In genomic region chr22:41009222-41009948, GRCh38 we compare ENCODE assay signal across 14 cellular contexts. TPM values are rescaled to one million over a fixed set of nuclear protein-coding genes. Genes with fewer than 3 reads are reported as not detected.
DNase-seq lines count a peak whose midpoint lies in the region; ATAC-seq and TF ChIP-seq lines count a peak whose summit lies in the region.
"Had no signal": no experiment of that assay in that cellular context is flagged by ENCODE, and none has a peak within 500 bp of the region (broad histone marks: within the 10 kb centered on the region; RNA-seq: fewer than 3 reads in every experiment).

No MANE protein-coding gene starts in this region.

- in situ Hi-C loops in astrocyte of the cerebellum (cut with HindIII; ENCODE audit: low sequenced_read_pairs), result no loop called here

- H3K4me3 ChIP-seq in astrocyte of the cerebellum (ENCODE audit: low read depth, low read length), result no peak overlapping the region
- H3K4me3 ChIP-seq: gastrocnemius medialis, ovary, stomach had no signal

- ATAC-seq in HG03460 (IDR thresholded peaks at IDR 0.05; ENCODE audit: unreplicated experiment) (no peak), HG02588 (IDR thresholded peaks at IDR 0.05; ENCODE audit: unreplicated experiment) (no peak)
- ATAC-seq: gastrocnemius medialis had no signal

- TF ChIP-seq CTCF in astrocyte of the cerebellum (IDR thresholded peaks at IDR 0.05; ENCODE audit: low read depth, low read length, missing control alignments), result no peak

- DNase-seq in EH (ENCODE audit: low read depth) (peak; percentile 53), M059J (ENCODE audit: low read depth) (peak; percentile 76), astrocyte of the cerebellum (ENCODE audit: low read depth) (peak; percentile 74), myocyte (ENCODE audit: low read depth) (peak; percentile 19), T-helper 9 cell (no peak)
- no peak for DNase-seq in stimulated activated CD4-positive, alpha-beta T cell treated with anti-CD3 and anti-CD28 coated beads, Interleukin-1b, Interleukin-23, amount 100 ng/mL, for 48 hours
- DNase-seq: activated T-cell treated with anti-CD3 and anti-CD28 coated beads, Interleukin-2, amount 50 U/mL, for 24 hours; Calu3; gastrocnemius medialis; MM.1S; ovary; stomach had no signal

RNA-seq across cellular contexts. Expression of gene RBX1, which starts 58.2 kb away (rescaled TPM):
- total RNA-seq in M059J (2014; rRNA removed; shearing (Covaris generic)), result 67.1 and 68.5 TPM in 2 replicates
- 66.6 and 83.9 TPM in 2 replicates for total RNA-seq in myocyte
- 95.1 TPM for polyA plus RNA-seq in myocyte (2012)

Comparison
In these comparisons a context has a peak if more than half of its experiments do, and no peak if none do; other contexts are left out.
1. DNase-seq: peak in EH (single experiment), M059J (single experiment), astrocyte of the cerebellum (single experiment) and myocyte (single experiment); none in T-helper 9 cell (single experiment) and stimulated activated CD4-positive, alpha-beta T cell treated with anti-CD3 and anti-CD28 coated beads, Interleukin-1b, Interleukin-23, amount 100 ng/mL, for 48 hours (single experiment).